ENCODE assay signal across 36 cellular contexts in genomic region chr20:54193817-54194216, GRCh38. TPM values are rescaled to one million over a fixed set of nuclear protein-coding genes. Genes with fewer than 3 reads are reported as not detected.
"Had no signal": no experiment of that assay in that cellular context is flagged by ENCODE, and none has a peak within 500 bp of the region (broad histone marks: within the 10 kb centered on the region; RNA-seq: fewer than 3 reads in every experiment).

No MANE protein-coding gene starts in this region.

- H3K4me3 Mint-ChIP-seq: activated B cell treated with CpG ODN at 0.5 μM for 24 hours; activated CD8-positive, alpha-beta T cell treated with anti-CD3 and anti-CD28 coated beads for 36 hours; activated naive CD8-positive, alpha-beta T cell treated with anti-CD3 and anti-CD28 coated beads for 36 hours; activated naive CD8-positive, alpha-beta T cell treated with anti-CD3 and anti-CD28 coated beads, Interleukin-2, amount 50 U/mL, for 24 hours; activated T-cell treated with anti-CD3 and anti-CD28 coated beads, Interleukin-2, amount 50 U/mL, for 4 hours; activated T-helper 17 cell treated with anti-CD3 and anti-CD28 coated beads, Interleukin-2, amount 50 U/mL, for 72 hours; brain; central memory CD8-positive, alpha-beta T cell; dendritic cell treated with granulocyte-macrophage colony-stimulating factor and Interleukin-4, amounts not matched to agents 40 ng/mL and 50 ng/mL, for 4 days; endodermal cell; T-cell; T-helper 1 cell treated with Interleukin-12 subunit alpha and Interleukin-12 subunit beta and Interleukin-4 antibody, amounts not matched to agents 30 μg/mL and 1 μg/mL, for 36 hours; T-helper 2 cell treated with Interferon-gamma antibody and Interleukin-4, amounts not matched to agents 5 μg/mL and 100 μg/mL, for 36 hours had no signal

- FAIRE-seq: bronchial epithelial cell had no signal

- H3K4me1 ChIP-seq: gastrocnemius medialis, heart left ventricle had no signal

- H3K4me3 ChIP-seq: adrenal gland, coronary artery, dorsolateral prefrontal cortex, gastrocnemius medialis, heart left ventricle had no signal

- H3K9me3 Mint-ChIP-seq: activated B cell treated with CpG ODN at 0.5 μM for 24 hours; activated CD8-positive, alpha-beta T cell treated with anti-CD3 and anti-CD28 coated beads for 36 hours; activated naive CD8-positive, alpha-beta T cell treated with anti-CD3 and anti-CD28 coated beads for 36 hours; activated naive CD8-positive, alpha-beta T cell treated with anti-CD3 and anti-CD28 coated beads, Interleukin-2, amount 50 U/mL, for 24 hours; activated T-cell treated with anti-CD3 and anti-CD28 coated beads, Interleukin-2, amount 50 U/mL, for 4 hours; activated T-helper 17 cell treated with anti-CD3 and anti-CD28 coated beads, Interleukin-2, amount 50 U/mL, for 72 hours; central memory CD8-positive, alpha-beta T cell; dendritic cell treated with granulocyte-macrophage colony-stimulating factor and Interleukin-4, amounts not matched to agents 40 ng/mL and 50 ng/mL, for 4 days; endodermal cell; T-cell; T-helper 1 cell treated with Interleukin-12 subunit alpha and Interleukin-12 subunit beta and Interleukin-4 antibody, amounts not matched to agents 30 μg/mL and 1 μg/mL, for 36 hours; T-helper 2 cell treated with Interferon-gamma antibody and Interleukin-4, amounts not matched to agents 5 μg/mL and 100 μg/mL, for 36 hours had no signal

- H3K36me3 ChIP-seq: adrenal gland, gastrocnemius medialis, heart left ventricle, WERI-Rb-1 had no signal

- DNase-seq: activated B cell treated with CpG ODN at 0.5 μM for 24 hours; activated CD4-positive, alpha-beta T cell treated with anti-CD3 and anti-CD28 coated beads for 48 hours; activated CD4-positive, alpha-beta T cell treated with anti-CD3 and anti-CD28 coated beads, Interleukin-2, amount 50 U/mL, for 1 hour; activated CD4-positive, alpha-beta T cell treated with anti-CD3 and anti-CD28 coated beads, Interleukin-2, amount 50 U/mL, for 48 hours; activated CD8-positive, alpha-beta memory T cell treated with anti-CD3 and anti-CD28 coated beads for 24 hours; activated CD8-positive, alpha-beta T cell treated with anti-CD3 and anti-CD28 coated beads for 36 hours; activated effector memory CD4-positive, alpha-beta T cell treated with Interleukin-2 at 50 U/mL for 16 hours; activated gamma-delta T cell treated with Interleukin-2 at 50 U/mL for 16 hours; activated naive CD4-positive, alpha-beta T cell treated with anti-CD3 and anti-CD28 coated beads, Interleukin-2, amount 50 U/mL, for 16 hours; activated naive CD4-positive, alpha-beta T cell treated with Interleukin-2 at 50 U/mL for 16 hours; activated naive CD8-positive, alpha-beta T cell treated with anti-CD3 and anti-CD28 coated beads for 36 hours; activated naive CD8-positive, alpha-beta T cell treated with anti-CD3 and anti-CD28 coated beads, Interleukin-2, amount 50 U/mL, for 24 hours; activated T-cell treated with anti-CD3 and anti-CD28 coated beads, Interleukin-2, amount 50 U/mL, for 4 hours; adrenal gland; amygdala; aorta; dorsolateral prefrontal cortex; effector memory CD4-positive, alpha-beta T cell; endodermal cell; foreskin keratinocyte; gastrocnemius medialis; glutamatergic neuron; heart left ventricle; T-cell; T1000; WERI-Rb-1 had no signal

- H3K27me3 Mint-ChIP-seq: activated B cell treated with CpG ODN at 0.5 μM for 24 hours; activated naive CD8-positive, alpha-beta T cell treated with anti-CD3 and anti-CD28 coated beads for 36 hours; dendritic cell treated with granulocyte-macrophage colony-stimulating factor and Interleukin-4, amounts not matched to agents 40 ng/mL and 50 ng/mL, for 4 days had no signal

- ATAC-seq: activated CD4-positive, CD25-positive, alpha-beta regulatory T cell treated with anti-CD3 and anti-CD28 coated beads, Interleukin-2, amount 50 U/mL, for 24 hours; activated CD8-positive, alpha-beta T cell treated with anti-CD3 and anti-CD28 coated beads for 36 hours; activated naive CD8-positive, alpha-beta T cell treated with anti-CD3 and anti-CD28 coated beads, Interleukin-2, amount 50 U/mL, for 24 hours; activated T-cell treated with anti-CD3 and anti-CD28 coated beads, Interleukin-2, amount 50 U/mL, for 4 hours; activated T-helper 17 cell treated with anti-CD3 and anti-CD28 coated beads, Interleukin-2, amount 50 U/mL, for 72 hours; gastrocnemius medialis; heart left ventricle; T-cell had no signal

- H3K4me1 Mint-ChIP-seq: activated naive CD8-positive, alpha-beta T cell treated with anti-CD3 and anti-CD28 coated beads for 36 hours; activated naive CD8-positive, alpha-beta T cell treated with anti-CD3 and anti-CD28 coated beads, Interleukin-2, amount 50 U/mL, for 24 hours; activated T-helper 17 cell treated with anti-CD3 and anti-CD28 coated beads, Interleukin-2, amount 50 U/mL, for 72 hours; central memory CD8-positive, alpha-beta T cell; T-cell had no signal

- H3K27me3 ChIP-seq: adrenal gland, foreskin keratinocyte had no signal

- H3K9me3 ChIP-seq: adrenal gland, gastrocnemius medialis, heart left ventricle had no signal

- H3K36me3 Mint-ChIP-seq: activated naive CD8-positive, alpha-beta T cell treated with anti-CD3 and anti-CD28 coated beads for 36 hours; brain; T-cell had no signal

- H3K27ac ChIP-seq: coronary artery, dorsolateral prefrontal cortex, foreskin keratinocyte, gastrocnemius medialis, heart left ventricle, WERI-Rb-1 had no signal

- H3K27ac Mint-ChIP-seq: activated B cell treated with CpG ODN at 0.5 μM for 24 hours; activated CD8-positive, alpha-beta T cell treated with anti-CD3 and anti-CD28 coated beads for 36 hours; activated naive CD8-positive, alpha-beta T cell treated with anti-CD3 and anti-CD28 coated beads for 36 hours; activated naive CD8-positive, alpha-beta T cell treated with anti-CD3 and anti-CD28 coated beads, Interleukin-2, amount 50 U/mL, for 24 hours; activated T-helper 17 cell treated with anti-CD3 and anti-CD28 coated beads, Interleukin-2, amount 50 U/mL, for 72 hours; brain; dendritic cell treated with granulocyte-macrophage colony-stimulating factor and Interleukin-4, amounts not matched to agents 40 ng/mL and 50 ng/mL, for 4 days; endodermal cell; T-cell; T-helper 1 cell treated with Interleukin-12 subunit alpha and Interleukin-12 subunit beta and Interleukin-4 antibody, amounts not matched to agents 30 μg/mL and 1 μg/mL, for 36 hours; T-helper 2 cell treated with Interferon-gamma antibody and Interleukin-4, amounts not matched to agents 5 μg/mL and 100 μg/mL, for 36 hours had no signal

RNA-seq across cellular contexts. Expression of gene CYP24A1, which starts 20.0 kb away (rescaled TPM):
- total RNA-seq: activated B cell treated with CpG ODN at 0.5 μM for 24 hours; activated CD8-positive, alpha-beta T cell treated with anti-CD3 and anti-CD28 coated beads for 36 hours; activated naive CD8-positive, alpha-beta T cell treated with anti-CD3 and anti-CD28 coated beads for 36 hours; activated T-cell treated with anti-CD3 and anti-CD28 coated beads, Interleukin-2, amount 50 U/mL, for 4 hours; adrenal gland; aorta; cardiac septum; heart left ventricle had no signal
- polyA plus RNA-seq: aorta, heart left ventricle had no signal
